1 cellular context compared by ENCODE assay signal in the genomic region with DNA sequence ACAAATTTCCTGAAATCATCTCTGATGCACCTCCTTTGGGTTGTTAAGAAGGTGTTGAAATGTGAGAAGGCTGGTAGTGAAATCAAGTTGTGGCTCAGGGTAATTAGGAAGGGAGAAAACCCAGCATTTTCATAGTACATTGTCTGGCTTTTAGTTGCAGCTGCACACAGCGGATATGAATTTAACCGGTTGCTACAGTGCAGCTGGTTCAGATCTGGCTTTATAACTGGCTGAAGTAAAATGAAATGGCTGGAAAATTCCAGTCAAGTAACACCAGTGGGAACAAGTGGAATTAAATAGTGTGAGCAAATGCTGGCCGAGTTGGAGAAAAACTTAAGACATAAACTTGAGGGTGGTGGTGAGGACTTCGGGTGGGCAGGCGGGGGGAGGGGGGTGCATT.
TF ChIP-seq lines count a peak whose summit lies in the region.

No MANE protein-coding gene starts in this region.

TF ChIP-seq in H1, 55 proteins besides CTCF, POLR2A, EP300 and RAD21:
- TF ChIP-seq TEAD4 (IDR thresholded peaks at IDR 0.05; ENCODE audit: low read depth, low read length), result no peak
- TF ChIP-seq ASH2L (IDR thresholded peaks at IDR 0.05; ENCODE audit: low read length), result no peak
- no peak for TF ChIP-seq KDM4A (IDR thresholded peaks at IDR 0.05; ENCODE audit: low read depth, low read length, severe bottlenecking)
- TF ChIP-seq HDAC6 (IDR thresholded peaks at IDR 0.05; ENCODE audit: low read depth, low read length), result no peak
- TF ChIP-seq KDM1A (IDR thresholded peaks at IDR 0.05; ENCODE audit: borderline replicate concordance, low read length), result no peak
- TF ChIP-seq EZH2 (IDR thresholded peaks at IDR 0.05; ENCODE audit: low read depth, low read length, severe bottlenecking), result no peak
- TF ChIP-seq, protein P1, sequence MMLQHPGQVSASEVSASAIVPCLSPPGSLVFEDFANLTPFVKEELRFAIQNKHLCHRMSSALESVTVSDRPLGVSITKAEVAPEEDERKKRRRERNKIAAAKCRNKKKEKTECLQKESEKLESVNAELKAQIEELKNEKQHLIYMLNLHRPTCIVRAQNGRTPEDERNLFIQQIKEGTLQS (IDR thresholded peaks at IDR 0.05; ENCODE audit: insufficient read depth, low read depth, low read length), result no peak
- TF ChIP-seq POLR2AphosphoS5 (IDR thresholded peaks at IDR 0.05; ENCODE audit: low read depth, low read length), result no peak
